Comparison of ENCODE assay signal across 17 cellular contexts in the genomic region with DNA sequence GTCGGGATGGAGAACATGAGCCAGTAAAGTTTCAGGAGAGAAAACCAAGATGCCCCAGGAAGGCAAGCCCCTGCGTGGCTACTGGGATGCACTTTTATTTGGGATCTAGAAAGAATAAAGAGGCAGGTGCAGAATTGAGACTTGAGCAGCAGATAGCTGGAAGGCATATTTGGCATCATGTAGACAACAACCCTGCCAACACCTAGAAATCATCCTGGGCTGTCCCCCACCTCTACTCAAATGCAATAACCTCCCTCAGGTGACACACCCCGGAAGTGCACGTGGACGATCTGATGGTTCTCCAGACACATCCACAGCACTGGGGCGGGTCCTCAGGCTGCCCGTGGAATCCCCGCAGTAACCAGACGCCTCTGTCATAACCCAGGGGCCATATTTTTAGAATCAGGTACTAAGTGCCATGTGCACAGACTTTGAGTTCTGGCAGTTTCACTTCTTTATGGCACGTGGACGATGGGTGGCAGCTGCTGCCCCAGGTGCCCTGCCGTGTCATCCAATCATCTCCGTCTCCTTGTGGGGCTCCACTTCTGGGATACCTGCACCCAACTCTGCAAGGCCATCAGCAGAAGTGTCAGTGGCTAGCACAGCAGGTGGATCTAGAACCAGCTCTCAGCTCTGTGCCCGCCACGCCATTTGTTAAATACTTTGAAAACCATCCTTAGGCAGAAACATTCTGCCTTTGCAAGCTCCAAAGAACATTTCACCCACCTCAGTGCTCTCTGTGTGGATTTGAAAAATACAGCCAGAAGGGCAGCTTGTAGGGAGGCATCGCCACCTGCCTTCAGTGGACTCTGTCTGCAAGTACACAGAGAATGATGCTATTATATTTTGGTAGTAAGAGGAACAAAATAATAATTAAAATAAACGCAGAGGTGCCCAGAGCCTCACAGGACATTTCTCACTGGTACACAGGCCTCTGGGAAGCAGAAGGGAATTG.
"Had no signal": no experiment of that assay in that cellular context is flagged by ENCODE, and none has a peak within 500 bp of the region (broad histone marks: within the 10 kb centered on the region; RNA-seq: fewer than 3 reads in every experiment).

No MANE protein-coding gene starts in this region.

- H3K36me3 Mint-ChIP-seq: activated naive CD4-positive, alpha-beta T cell treated with anti-CD3 and anti-CD28 coated beads, Interleukin-2, amount 10 ng/mL, durations not matched to agents 7 days and 5 days; brain; immature natural killer cell; naive thymus-derived CD4-positive, alpha-beta T cell; neural progenitor cell had no signal

- H3K27me3 Mint-ChIP-seq: activated CD4-positive, alpha-beta T cell treated with anti-CD3 and anti-CD28 coated beads, Interleukin-2, amount 10 ng/mL, durations not matched to agents 24 days and 14 days; naive thymus-derived CD4-positive, alpha-beta T cell had no signal

- H3K9me3 Mint-ChIP-seq: activated CD4-positive, alpha-beta memory T cell treated with anti-CD3 and anti-CD28 coated beads, Interleukin-2, amount 10 ng/mL, durations not matched to agents 7 days and 5 days; activated CD4-positive, alpha-beta T cell treated with anti-CD3 and anti-CD28 coated beads, Interleukin-2, amount 10 ng/mL, durations not matched to agents 24 days and 14 days; effector memory CD8-positive, alpha-beta T cell; neural progenitor cell had no signal

- H3K4me3 Mint-ChIP-seq: activated CD4-positive, alpha-beta memory T cell treated with anti-CD3 and anti-CD28 coated beads, Interleukin-2, amount 10 ng/mL, durations not matched to agents 7 days and 5 days; activated CD4-positive, alpha-beta T cell treated with anti-CD3 and anti-CD28 coated beads, Interleukin-2, amount 10 ng/mL, durations not matched to agents 24 days and 14 days; activated naive CD4-positive, alpha-beta T cell treated with anti-CD3 and anti-CD28 coated beads, Interleukin-2, amount 10 ng/mL, durations not matched to agents 7 days and 5 days; brain; effector memory CD8-positive, alpha-beta T cell; immature natural killer cell; naive thymus-derived CD4-positive, alpha-beta T cell; neural progenitor cell had no signal

- H3K4me1 Mint-ChIP-seq: activated naive CD4-positive, alpha-beta T cell treated with anti-CD3 and anti-CD28 coated beads, Interleukin-2, amount 10 ng/mL, durations not matched to agents 7 days and 5 days; immature natural killer cell; neural progenitor cell had no signal

- H3K27ac Mint-ChIP-seq: activated CD4-positive, alpha-beta memory T cell treated with anti-CD3 and anti-CD28 coated beads, Interleukin-2, amount 10 ng/mL, durations not matched to agents 7 days and 5 days; activated CD4-positive, alpha-beta T cell treated with anti-CD3 and anti-CD28 coated beads, Interleukin-2, amount 10 ng/mL, durations not matched to agents 24 days and 14 days; activated naive CD4-positive, alpha-beta T cell treated with anti-CD3 and anti-CD28 coated beads, Interleukin-2, amount 10 ng/mL, durations not matched to agents 7 days and 5 days; brain; effector memory CD8-positive, alpha-beta T cell; immature natural killer cell; naive thymus-derived CD4-positive, alpha-beta T cell; neural progenitor cell had no signal

- DNase-seq: activated CD4-positive, alpha-beta memory T cell treated with anti-CD3 and anti-CD28 coated beads, Interleukin-2, amount 10 ng/mL, durations not matched to agents 7 days and 5 days; activated CD4-positive, alpha-beta T cell treated with anti-CD3 and anti-CD28 coated beads, Interleukin-2, amount 10 ng/mL, durations not matched to agents 24 days and 14 days; activated effector memory CD4-positive, alpha-beta T cell treated with anti-CD3 and anti-CD28 coated beads, Interleukin-2, amount 50 U/mL, for 16 hours; activated naive CD4-positive, alpha-beta T cell treated with anti-CD3 and anti-CD28 coated beads, Interleukin-2, amount 10 ng/mL, durations not matched to agents 7 days and 5 days; effector memory CD8-positive, alpha-beta T cell; glutamatergic neuron; immature natural killer cell; lower lobe of right lung; naive thymus-derived CD4-positive, alpha-beta T cell; pancreas; right cardiac atrium; stimulated activated CD4-positive, alpha-beta T cell treated with anti-CD3 and anti-CD28 coated beads, Interleukin-4, amount 100 ng/mL, for 24 hours; stimulated activated naive CD4-positive, alpha-beta T cell treated with Interleukin-2 at 50 U/mL for 16 hours had no signal

- ATAC-seq: activated CD4-positive, CD25-positive, alpha-beta regulatory T cell treated with anti-CD3 and anti-CD28 coated beads, Interleukin-2, amount 50 U/mL, for 24 hours; effector memory CD8-positive, alpha-beta T cell; left lobe of liver; lower lobe of right lung; naive thymus-derived CD4-positive, alpha-beta T cell; pancreas; right cardiac atrium had no signal
